Comparison of ENCODE assay signal across 2 cellular contexts in the genomic region with DNA sequence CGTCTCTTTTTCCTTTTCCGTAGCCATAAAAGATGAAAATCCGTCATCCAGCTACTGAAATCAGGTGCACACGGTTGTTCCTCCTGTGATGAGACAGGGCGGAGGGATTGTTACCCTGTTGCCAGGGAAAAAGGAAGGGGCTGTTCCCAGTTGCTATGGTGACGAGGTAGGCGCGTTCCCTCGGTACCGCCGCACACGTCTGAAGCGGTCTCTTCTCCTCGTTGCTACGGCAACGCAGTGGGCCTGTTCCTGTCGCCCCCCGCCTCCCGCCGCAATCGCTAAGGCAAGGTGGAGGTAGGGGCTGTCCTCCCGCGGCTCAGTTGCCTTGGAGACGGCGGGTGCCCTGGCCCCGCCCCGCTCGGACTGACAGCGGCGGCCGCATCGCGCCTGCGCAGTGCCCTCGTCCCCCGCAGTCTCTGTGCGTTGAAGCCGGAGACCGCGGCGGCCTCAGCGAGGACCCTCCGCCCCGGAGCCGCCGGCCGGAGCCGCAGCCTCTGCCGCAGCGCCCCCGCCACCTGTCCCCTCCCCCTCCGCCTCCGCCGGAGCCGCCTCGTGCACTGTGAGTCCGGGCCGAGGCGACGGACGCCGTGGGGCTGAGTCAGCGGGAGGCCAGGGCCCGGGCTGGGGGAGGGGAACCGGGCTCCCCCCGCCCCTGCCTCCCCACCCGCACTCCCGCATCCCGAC.
TF ChIP-seq lines count a peak whose summit lies in the region.

A gene (plus strand): TSS at position 394 of the 684 bp plus-strand sequence. CDS start 51,582 bp downstream, outside the sequence.

TF ChIP-seq in GM23338, 12 proteins besides CTCF, POLR2A, EP300 and RAD21 (continued from another document):
- TF ChIP-seq STAT1 (IDR thresholded peaks at IDR 0.05; ENCODE audit: unreplicated experiment) (no peak), NANOG (IDR thresholded peaks at IDR 0.05; ENCODE audit: borderline replicate concordance) (no peak), EZH2 (IDR thresholded peaks at IDR 0.05; ENCODE audit: low read depth, unreplicated experiment) (no peak), EZH2phosphoT487 (IDR thresholded peaks at IDR 0.05; ENCODE audit: unreplicated experiment) (no peak), JUNB (IDR thresholded peaks at IDR 0.05; ENCODE audit: unreplicated experiment) (no peak), CREB1 (CRISPR knock-in tag; IDR thresholded peaks at IDR 0.05; ENCODE audit: low read depth) (0 out of 2 replicates have a peak, but pooled peaks have one; percentile 39)
- TF ChIP-seq, protein P1, sequence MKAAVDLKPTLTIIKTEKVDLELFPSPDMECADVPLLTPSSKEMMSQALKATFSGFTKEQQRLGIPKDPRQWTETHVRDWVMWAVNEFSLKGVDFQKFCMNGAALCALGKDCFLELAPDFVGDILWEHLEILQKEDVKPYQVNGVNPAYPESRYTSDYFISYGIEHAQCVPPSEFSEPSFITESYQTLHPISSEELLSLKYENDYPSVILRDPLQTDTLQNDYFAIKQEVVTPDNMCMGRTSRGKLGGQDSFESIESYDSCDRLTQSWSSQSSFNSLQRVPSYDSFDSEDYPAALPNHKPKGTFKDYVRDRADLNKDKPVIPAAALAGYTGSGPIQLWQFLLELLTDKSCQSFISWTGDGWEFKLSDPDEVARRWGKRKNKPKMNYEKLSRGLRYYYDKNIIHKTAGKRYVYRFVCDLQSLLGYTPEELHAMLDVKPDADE (IDR thresholded peaks at IDR 0.05): no peak

TF ChIP-seq in neural cell, 6 proteins besides CTCF, POLR2A, EP300 and RAD21 (continued from another document):
- TF ChIP-seq, protein P2, sequence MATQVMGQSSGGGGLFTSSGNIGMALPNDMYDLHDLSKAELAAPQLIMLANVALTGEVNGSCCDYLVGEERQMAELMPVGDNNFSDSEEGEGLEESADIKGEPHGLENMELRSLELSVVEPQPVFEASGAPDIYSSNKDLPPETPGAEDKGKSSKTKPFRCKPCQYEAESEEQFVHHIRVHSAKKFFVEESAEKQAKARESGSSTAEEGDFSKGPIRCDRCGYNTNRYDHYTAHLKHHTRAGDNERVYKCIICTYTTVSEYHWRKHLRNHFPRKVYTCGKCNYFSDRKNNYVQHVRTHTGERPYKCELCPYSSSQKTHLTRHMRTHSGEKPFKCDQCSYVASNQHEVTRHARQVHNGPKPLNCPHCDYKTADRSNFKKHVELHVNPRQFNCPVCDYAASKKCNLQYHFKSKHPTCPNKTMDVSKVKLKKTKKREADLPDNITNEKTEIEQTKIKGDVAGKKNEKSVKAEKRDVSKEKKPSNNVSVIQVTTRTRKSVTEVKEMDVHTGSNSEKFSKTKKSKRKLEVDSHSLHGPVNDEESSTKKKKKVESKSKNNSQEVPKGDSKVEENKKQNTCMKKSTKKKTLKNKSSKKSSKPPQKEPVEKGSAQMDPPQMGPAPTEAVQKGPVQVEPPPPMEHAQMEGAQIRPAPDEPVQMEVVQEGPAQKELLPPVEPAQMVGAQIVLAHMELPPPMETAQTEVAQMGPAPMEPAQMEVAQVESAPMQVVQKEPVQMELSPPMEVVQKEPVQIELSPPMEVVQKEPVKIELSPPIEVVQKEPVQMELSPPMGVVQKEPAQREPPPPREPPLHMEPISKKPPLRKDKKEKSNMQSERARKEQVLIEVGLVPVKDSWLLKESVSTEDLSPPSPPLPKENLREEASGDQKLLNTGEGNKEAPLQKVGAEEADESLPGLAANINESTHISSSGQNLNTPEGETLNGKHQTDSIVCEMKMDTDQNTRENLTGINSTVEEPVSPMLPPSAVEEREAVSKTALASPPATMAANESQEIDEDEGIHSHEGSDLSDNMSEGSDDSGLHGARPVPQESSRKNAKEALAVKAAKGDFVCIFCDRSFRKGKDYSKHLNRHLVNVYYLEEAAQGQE (IDR thresholded peaks at IDR 0.05; ENCODE audit: borderline replicate concordance): no peak
- TF ChIP-seq MXI1 (conservative IDR thresholded peaks at IDR 0.05; ENCODE audit: poor library complexity, severe bottlenecking) (peak; percentile 97), POLR2AphosphoS5 (IDR thresholded peaks at IDR 0.05) (peak; percentile 82)
